In genomic region chr9:72453797-72454196, GRCh38 we compare ENCODE assay signal across 22 cellular contexts.
DNase-seq lines count a peak whose midpoint lies in the region; ATAC-seq, FAIRE-seq and TF ChIP-seq lines count a peak whose summit lies in the region.
"Had no signal": no experiment of that assay in that cellular context is flagged by ENCODE, and none has a peak within 500 bp of the region (broad histone marks: within the 10 kb centered on the region; RNA-seq: fewer than 3 reads in every experiment).

No MANE protein-coding gene starts in this region.

- H3K4me3 ChIP-seq in A549 (no peak overlapping the region), HUES6 (ENCODE audit: low read depth, low read length) (no peak overlapping the region), endocrine pancreas (ENCODE audit: control insufficient read depth, insufficient read depth, low read length) (peak overlapping the region; percentile 68), neural progenitor cell (no peak overlapping the region)
- H3K4me3 ChIP-seq: GM23248, Peyer's patch had no signal

- H3K27ac Mint-ChIP-seq in neural progenitor cell = peak overlapping the region; percentile 79

- peaks cover 9% of the 10 kb centered on the region for H3K9me3 Mint-ChIP-seq in neural progenitor cell

- H3F3A ChIP-seq in neural progenitor cell (ENCODE audit: low read depth) = peaks cover 27% of the 10 kb centered on the region

- peaks cover 1% of the 10 kb centered on the region for H3K36me3 Mint-ChIP-seq in neural progenitor cell

- no peak for TF ChIP-seq RAD21 in A549 (conservative IDR thresholded peaks at IDR 0.05 in 1 of 2, IDR thresholded peaks at IDR 0.05 in 1 of 2)

- H3K27ac ChIP-seq in A549 = peak overlapping the region; percentile 7 to 50; a peak in 2 of 6 replicates
- peak overlapping the region; percentile 36; the same call in 1 of the 2 replicates for H3K27ac ChIP-seq in HUES6 (ENCODE audit: low read depth, low read length)
- H3K27ac ChIP-seq in neural progenitor cell = no peak overlapping the region
- H3K27ac ChIP-seq: GM23248, Peyer's patch had no signal

- no peak for ATAC-seq in A549
- ATAC-seq in left ventricle myocardium superior = no peak
- ATAC-seq: SK-N-SH treated with all-trans-retinoic acid at 6 μM for 48 hours had no signal

- no peaks in the 10 kb centered on the region for H3K79me2 ChIP-seq in neural progenitor cell (ENCODE audit: low read depth)

- H3K9me3 ChIP-seq in A549 = no peaks in the 10 kb centered on the region
- no peaks in the 10 kb centered on the region for H3K9me3 ChIP-seq in HUES6 (ENCODE audit: control insufficient read depth, insufficient read depth, low read depth, low read length)
- H3K9me3 ChIP-seq in endocrine pancreas (ENCODE audit: control insufficient read depth, low read length) = no peaks in the 10 kb centered on the region
- no peaks in the 10 kb centered on the region for H3K9me3 ChIP-seq in neural progenitor cell (ENCODE audit: low read depth)
- H3K9me3 ChIP-seq: BE2C, Peyer's patch had no signal

- FAIRE-seq in A549 (lab: Jason Lieb, UNC) = no peak
- FAIRE-seq: D721Med had no signal

- H3K27me3 Mint-ChIP-seq in neural progenitor cell (ENCODE audit: insufficient read depth, low read depth) = no peaks in the 10 kb centered on the region

- H3K36me3 ChIP-seq in HUES6 (ENCODE audit: control insufficient read depth, insufficient read depth, low read length) (no peaks in the 10 kb centered on the region), endocrine pancreas (ENCODE audit: control insufficient read depth, insufficient read depth, low read length) (no peaks in the 10 kb centered on the region), neural progenitor cell (no peaks in the 10 kb centered on the region)
- H3K36me3 ChIP-seq: BE2C, Peyer's patch had no signal

- peaks cover 32% of the 10 kb centered on the region for H3K4me1 ChIP-seq in A549
- H3K4me1 ChIP-seq in HUES6 (ENCODE audit: control insufficient read depth, insufficient read depth, low read length) = peaks cover 20% of the 10 kb centered on the region
- peaks cover 23% of the 10 kb centered on the region for H3K4me1 ChIP-seq in endocrine pancreas (ENCODE audit: control insufficient read depth, insufficient read depth, low read length)
- peaks cover 32% of the 10 kb centered on the region for H3K4me1 ChIP-seq in neural progenitor cell
- H3K4me1 ChIP-seq: BE2C, Peyer's patch had no signal

- 84% methylated on average over 3 of the region's 3 CpGs for WGBS in A549 (ENCODE audit: missing lambda C conversion rate)

- no peak for TF ChIP-seq EP300 in A549 (IDR thresholded peaks at IDR 0.05)

- H2AFZ ChIP-seq in neural progenitor cell (replicated peaks) = no peak overlapping the region
- H2AFZ ChIP-seq: GM23248 had no signal

- H4K20me1 ChIP-seq in neural progenitor cell (ENCODE audit: low read depth) = peaks cover 5% of the 10 kb centered on the region

- POLR2A ChIA-PET in A549 (lab: Yijun Ruan, JAX) = no interaction called here

- H3K27me3 ChIP-seq in HUES6 (ENCODE audit: control insufficient read depth, insufficient read depth, low read length) = no peaks in the 10 kb centered on the region
- no peaks in the 10 kb centered on the region for H3K27me3 ChIP-seq in endocrine pancreas (ENCODE audit: control insufficient read depth, insufficient read depth, low read length)
- H3K27me3 ChIP-seq in neural progenitor cell = no peaks in the 10 kb centered on the region
- H3K27me3 ChIP-seq: BE2C, Peyer's patch had no signal

- no peak for TF ChIP-seq CTCF in A549 (IDR thresholded peaks at IDR 0.05)
- no peak for TF ChIP-seq CTCF in neural progenitor cell (IDR thresholded peaks at IDR 0.05)

- DNase-seq in A549 (ENCODE audit: low read depth in 1 of 2, low spot score in 1 of 2) = no peak
- DNase-seq in neural progenitor cell (ENCODE audit: low spot score) = no peak
- DNase-seq in left ventricle myocardium superior = no peak
- DNase-seq in 8988T = no peak
- DNase-seq in HK-2 (ENCODE audit: unreplicated experiment) = no peak
- no peak for DNase-seq in NCI-H2227 treated with DMSO at 0.1 percent for 48 hours (lab: John Stamatoyannopoulos, UW)
- DNase-seq: BE2C; DMS79; GM23248; KG1; NCI-H1092; NCI-H1436; NCI-H187 treated with DMSO at 0.1 percent for 48 hours; NCI-H2107; NCI-H510A treated with DMSO at 0.1 percent for 48 hours; NCI-H774; NK-92 treated with Interleukin-12 subunit alpha and Interleukin-12 subunit beta, amount 100 ng/mL, for 24 hours; Peyer's patch had no signal

- no peak overlapping the region for H3K4me3 Mint-ChIP-seq in neural progenitor cell

- intact Hi-C loops in left ventricle myocardium superior (cut with micrococcal nuclease) = no loop called here

- CTCF ChIA-PET in A549 (lab: Yijun Ruan, JAX) = interaction anchor here (0.6 to 1.4 kb wide), 3 partner anchors 99 to 139 kb away, joined by 3 read pairs; no protein-coding TSS in a partner anchor

- peaks cover 38% of the 10 kb centered on the region for H3K4me1 Mint-ChIP-seq in neural progenitor cell

- no peak for TF ChIP-seq POLR2A in A549 (IDR thresholded peaks at IDR 0.05; ENCODE audit: low read length)

- no peak overlapping the region for H3K9ac ChIP-seq in HUES6 (ENCODE audit: low read length)
- H3K9ac ChIP-seq in endocrine pancreas (ENCODE audit: control insufficient read depth, insufficient read depth, low read length) = no peak overlapping the region
- H3K9ac ChIP-seq in neural progenitor cell = no peak overlapping the region
- H3K9ac ChIP-seq: GM23248 had no signal

- H3K4me2 ChIP-seq in A549 = peak overlapping the region; percentile 53; the same call in 1 of the 3 replicates
- H3K4me2 ChIP-seq in neural progenitor cell = peak overlapping the region; percentile 64

TF ChIP-seq in A549, 52 proteins besides CTCF, POLR2A, EP300 and RAD21:
- TF ChIP-seq KDM1A (IDR thresholded peaks at IDR 0.05; ENCODE audit: low read depth) (no peak), HDAC2 (IDR thresholded peaks at IDR 0.05) (no peak), ZSCAN20 (CRISPR knock-in tag; IDR thresholded peaks at IDR 0.05) (no peak), GATA3 (IDR thresholded peaks at IDR 0.05; ENCODE audit: borderline replicate concordance) (no peak), ZFP36 (IDR thresholded peaks at IDR 0.05; ENCODE audit: borderline replicate concordance, partially characterized antibody) (no peak), CBX2 (IDR thresholded peaks at IDR 0.05; ENCODE audit: borderline replicate concordance, low read depth) (no peak), RFX5 (IDR thresholded peaks at IDR 0.05) (no peak), HMGXB4 (CRISPR knock-in tag; IDR thresholded peaks at IDR 0.05; ENCODE audit: borderline replicate concordance) (no peak), NFE2L2 (conservative IDR thresholded peaks at IDR 0.05; ENCODE audit: low read length) (no peak), NR3C1 (IDR thresholded peaks at IDR 0.05) (no peak), HES2 (IDR thresholded peaks at IDR 0.05) (no peak)
